Comparison of ENCODE assay signal across 9 cellular contexts in genomic region chr5:54944364-54944763, GRCh38. TPM values are rescaled to one million over a fixed set of nuclear protein-coding genes. Genes with fewer than 3 reads are reported as not detected.
DNase-seq lines count a peak whose midpoint lies in the region; ATAC-seq, FAIRE-seq and TF ChIP-seq lines count a peak whose summit lies in the region.
"Had no signal": no experiment of that assay in that cellular context is flagged by ENCODE, and none has a peak within 500 bp of the region (broad histone marks: within the 10 kb centered on the region; RNA-seq: fewer than 3 reads in every experiment).

No MANE protein-coding gene starts in this region.

- H3K4me3 ChIP-seq in right atrium auricular region (no peak overlapping the region), keratinocyte (ENCODE audit: control insufficient read depth in 2 of 3, extremely low read depth in 1 of 3, insufficient read depth in 2 of 3, low read depth in 1 of 3, low read length in 3 of 3) (no peak overlapping the region)

- ATAC-seq in left ventricle myocardium superior: no peak
- ATAC-seq in HG02870 (IDR thresholded peaks at IDR 0.05; ENCODE audit: unreplicated experiment): no peak
- ATAC-seq in GM21737 (IDR thresholded peaks at IDR 0.05; ENCODE audit: unreplicated experiment): no peak

- no peaks in the 10 kb centered on the region for H4K20me1 ChIP-seq in keratinocyte (ENCODE audit: control insufficient read depth, extremely low read depth, insufficient read depth, low read length)

- no peak overlapping the region for H2AFZ ChIP-seq in keratinocyte (ENCODE audit: control insufficient read depth, low read length)

- no peaks in the 10 kb centered on the region for H3K9me1 ChIP-seq in keratinocyte (ENCODE audit: control insufficient read depth, extremely low read depth, insufficient read depth, low read length)

- intact Hi-C loops in left ventricle myocardium superior (cut with micrococcal nuclease): loop anchor here (10.0 kb wide), 1 partner anchor 210 kb away; no protein-coding TSS in a partner anchor

- peak; percentile 17 for FAIRE-seq in keratinocyte (lab: Jason Lieb, UNC)

- H3K9ac ChIP-seq in keratinocyte (ENCODE audit: control insufficient read depth, extremely low read depth, insufficient read depth, low read length): no peak overlapping the region

- dilution Hi-C loops in keratinocyte (cut with MboI; ENCODE audit: extremely low pct_ligation_motif_present, low sequenced_read_pairs): loop anchor here (25.0 kb wide), 1 partner anchor 193 kb away; no protein-coding TSS in a partner anchor

- peak; percentile 21 to 74 for TF ChIP-seq CTCF in right atrium auricular region (IDR thresholded peaks at IDR 0.05)
- peak in 2 of 3 experiments; percentile 38 to 66 for TF ChIP-seq CTCF in keratinocyte (optimal IDR thresholded peaks at IDR 0.05 in 1 of 3, IDR thresholded peaks at IDR 0.05 in 1 of 3, conservative IDR thresholded peaks at IDR 0.05 in 1 of 3; ENCODE audit: extremely low read depth in 1 of 3, insufficient read depth in 2 of 3, low read length in 3 of 3)

- H3K4me2 ChIP-seq in keratinocyte (ENCODE audit: control insufficient read depth, extremely low read depth, insufficient read depth, low read depth, low read length): no peak overlapping the region

- H3K27me3 ChIP-seq in right atrium auricular region: no peaks in the 10 kb centered on the region
- H3K27me3 ChIP-seq in keratinocyte (ENCODE audit: control insufficient read depth, extremely low read depth, insufficient read depth, low read length): no peaks in the 10 kb centered on the region

- no peak for DNase-seq in right atrium auricular region (ENCODE audit: low spot score)
- DNase-seq in left ventricle myocardium superior: no peak
- DNase-seq in NCI-H460 (ENCODE audit: extremely low read depth, low read depth): peak; percentile 36
- peak; percentile 27 for DNase-seq in amniotic epithelial cell (ENCODE audit: low read depth)
- DNase-seq in keratinocyte (ENCODE audit: low read depth, low spot score): no peak
- peak; percentile 51 for DNase-seq in superior temporal gyrus (ENCODE audit: extremely low spot score)

- no peak overlapping the region for H3K27ac ChIP-seq in right atrium auricular region
- no peak overlapping the region for H3K27ac ChIP-seq in keratinocyte (ENCODE audit: control insufficient read depth, insufficient read depth, low read length)
- H3K27ac ChIP-seq: epithelial cell of prostate had no signal

- H3K79me2 ChIP-seq in keratinocyte (ENCODE audit: control insufficient read depth, insufficient read depth, low read length): no peaks in the 10 kb centered on the region

- no peaks in the 10 kb centered on the region for H3K9me3 ChIP-seq in right atrium auricular region
- H3K9me3 ChIP-seq in keratinocyte (ENCODE audit: control insufficient read depth, low read depth, low read length): no peaks in the 10 kb centered on the region

- H3K4me1 ChIP-seq in right atrium auricular region (no peaks in the 10 kb centered on the region), keratinocyte (ENCODE audit: control insufficient read depth, extremely low read depth, insufficient read depth, low read length) (no peaks in the 10 kb centered on the region)

- no peaks in the 10 kb centered on the region for H3K36me3 ChIP-seq in right atrium auricular region
- H3K36me3 ChIP-seq in keratinocyte (ENCODE audit: control insufficient read depth in 2 of 2, extremely low read depth in 1 of 2, insufficient read depth in 2 of 2, low read length in 2 of 2): no peaks in the 10 kb centered on the region

RNA-seq across cellular contexts. Expression of gene ESM1, which starts 41.0 kb away (rescaled TPM):
- total RNA-seq in right atrium auricular region (not detected), left ventricle myocardium superior (not detected)
- total RNA-seq in NCI-H460 (2014; rRNA removed; shearing (Covaris generic)): 22.7 and 25.6 TPM in 2 replicates
- polyA plus RNA-seq in NCI-H460 (2014; cell fraction: nucleus; rRNA removed): 0.57 and 1.8 TPM in 2 replicates
- 0.07 TPM in 1 of 3 replicates, not detected in the others for polyA plus RNA-seq in keratinocyte
- 0.66 TPM for polyA plus RNA-seq in keratinocyte (2011; ENCODE audit: low read depth)
- polyA plus RNA-seq in keratinocyte (2011; cell fraction: cytosol; rRNA removed): not detected in 2 replicates
- polyA plus RNA-seq in keratinocyte (2011; cell fraction: nucleus; rRNA removed): 0.23 TPM in 1 of 2 replicates, not detected in the other
- not detected in 2 replicates for polyA plus RNA-seq in keratinocyte (2012; ENCODE audit: low replicate concordance)
- polyA minus RNA-seq in keratinocyte: not detected in 3 replicates
- polyA minus RNA-seq in keratinocyte (2011; cell fraction: cytosol; rRNA and poly(A)+ RNA removed): not detected
- polyA minus RNA-seq in keratinocyte (2011; cell fraction: nucleus; rRNA and poly(A)+ RNA removed): not detected in 2 replicates

Comparison
In these comparisons a context has a peak if more than half of its experiments do, and no peak if none do; other contexts are left out.
1. DNase-seq: peak in NCI-H460 (single experiment), amniotic epithelial cell (single experiment) and superior temporal gyrus (single experiment); none in right atrium auricular region (single experiment), left ventricle myocardium superior (single experiment) and keratinocyte (single experiment).
2. RNA of gene ESM1, which starts 41.0 kb away (total RNA-seq): 22.7 to 25.6 TPM in NCI-H460; not detected in right atrium auricular region and not detected in left ventricle myocardium superior (single experiment); every median in the first group is over 10 times any median in the second.